22 cellular contexts compared by ENCODE assay signal in the genomic region with DNA sequence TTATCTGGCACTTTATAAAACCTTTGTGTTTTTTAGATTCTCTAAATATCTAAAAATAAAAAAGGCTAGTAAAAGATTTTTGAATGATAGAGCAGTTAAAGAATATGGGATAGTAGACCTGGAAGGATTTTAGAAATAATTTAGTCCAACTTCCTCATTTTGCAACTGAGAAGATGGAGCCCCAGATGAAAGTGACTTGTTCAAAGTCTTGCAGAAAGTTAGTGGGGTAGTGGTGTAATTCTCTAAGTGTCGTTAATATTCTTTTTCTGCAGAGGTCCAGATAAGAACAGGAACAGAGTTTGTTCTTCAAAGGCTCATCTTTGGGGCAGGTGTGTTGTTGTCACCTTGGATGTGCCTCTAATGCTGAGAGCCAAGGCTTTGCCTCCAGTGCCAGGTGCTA.
DNase-seq lines count a peak whose midpoint lies in the region; ATAC-seq and FAIRE-seq lines count a peak whose summit lies in the region.
"Had no signal": no experiment of that assay in that cellular context is flagged by ENCODE, and none has a peak within 500 bp of the region (broad histone marks: within the 10 kb centered on the region; RNA-seq: fewer than 3 reads in every experiment).

No MANE protein-coding gene starts in this region.

- DNase-seq in AML-193 (lab: John Stamatoyannopoulos, UW) (peak; percentile 38 to 47), MV-4-11 (lab: John Stamatoyannopoulos, UW) (peak; percentile 72), OCI-M1 (lab: John Stamatoyannopoulos, UW) (peak; percentile 17), SHP77 treated with DMSO at 0.1 percent for 48 hours (lab: John Stamatoyannopoulos, UW) (no peak), dedifferentiated amniotic fluid mesenchymal stem cell (ENCODE audit: extremely low spot score) (no peak)
- DNase-seq in stimulated activated naive CD4-positive, alpha-beta T cell (lab: John Stamatoyannopoulos, UW): no peak
- DNase-seq: 8988T, EL, GF-D8, GM23248, KG1, NCI-H1048, NCI-H1417 treated with DMSO at 0.1 percent for 48 hours, NCI-H187 treated with DMSO at 0.1 percent for 48 hours, NCI-H2107, NCI-H446 treated with DMSO at 0.1 percent for 48 hours, NCI-H526 treated with DMSO at 0.1 percent for 48 hours, Peyer's patch had no signal

- FAIRE-seq in TTC549 (lab: Jason Lieb, UNC): peak; percentile 23
- FAIRE-seq: D721Med, HTR-8/SVneo had no signal

- ATAC-seq in HG03432 (IDR thresholded peaks at IDR 0.05; ENCODE audit: unreplicated experiment): no peak

Comparison
In these comparisons a context has a peak if more than half of its experiments do, and no peak if none do; other contexts are left out.
1. DNase-seq: peak in AML-193 (2 of 2), MV-4-11 (single experiment) and OCI-M1 (single experiment); none in stimulated activated naive CD4-positive, alpha-beta T cell (0 of 6), SHP77 treated with DMSO at 0.1 percent for 48 hours (single experiment) and dedifferentiated amniotic fluid mesenchymal stem cell (single experiment).